In the genomic region with DNA sequence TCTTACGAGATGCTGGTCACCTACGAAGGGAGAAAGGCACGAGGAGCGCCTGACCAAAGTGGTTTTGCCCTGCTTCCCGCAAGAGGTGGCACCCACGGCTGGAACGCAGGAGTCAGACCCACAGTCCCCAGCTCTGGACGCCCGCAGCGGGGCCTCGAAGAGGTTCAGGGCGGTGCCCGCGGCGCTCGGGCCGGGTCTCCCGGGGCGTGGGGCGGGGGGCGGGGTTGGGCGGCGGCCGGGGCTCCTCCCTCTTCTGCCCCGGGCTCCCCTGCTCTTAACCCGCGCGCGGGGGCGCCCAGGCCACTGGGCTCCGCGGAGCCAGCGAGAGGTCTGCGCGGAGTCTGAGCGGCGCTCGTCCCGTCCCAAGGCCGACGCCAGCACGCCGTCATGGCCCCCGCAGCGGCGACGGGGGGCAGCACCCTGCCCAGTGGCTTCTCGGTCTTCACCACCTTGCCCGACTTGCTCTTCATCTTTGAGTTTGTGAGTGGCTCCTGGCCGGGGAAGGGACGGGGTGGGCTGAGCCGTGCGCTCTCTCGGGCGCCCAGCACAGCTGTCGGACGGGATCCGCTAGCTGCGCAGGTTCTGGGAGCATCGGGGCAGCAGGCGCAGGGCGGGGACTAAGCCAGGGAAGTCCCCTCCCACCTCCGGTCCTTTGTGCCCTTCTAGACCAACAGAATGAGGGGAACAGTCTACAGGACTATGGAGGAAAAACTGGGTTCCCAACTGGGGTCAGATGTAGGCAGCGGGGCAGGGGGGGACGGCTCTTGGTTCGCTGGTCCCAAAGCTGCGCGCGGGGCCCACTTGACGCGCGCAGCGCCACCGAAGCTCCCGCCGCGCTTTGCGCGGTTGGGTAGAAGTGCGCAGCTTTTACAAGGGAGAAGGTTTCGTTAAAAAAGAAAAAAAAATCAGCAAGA, we compare ENCODE assay signal across 9 cellular contexts. TPM values are rescaled to one million over a fixed set of nuclear protein-coding genes. Genes with fewer than 3 reads are reported as not detected.
DNase-seq lines count a peak whose midpoint lies in the region; ATAC-seq, FAIRE-seq and TF ChIP-seq lines count a peak whose summit lies in the region.
"Had no signal": no experiment of that assay in that cellular context is flagged by ENCODE, and none has a peak within 500 bp of the region (broad histone marks: within the 10 kb centered on the region; RNA-seq: fewer than 3 reads in every experiment).

MAL (plus strand) TSS at position 303 of the 914 bp plus-strand sequence; CDS start at position 388, 85 bp downstream.

- H3K9ac ChIP-seq in H1 (replicated peaks in 1 of 4; ENCODE audit: extremely low read depth in 1 of 4, low read depth in 3 of 4, low read length in 3 of 4), result no peak within 1 kb of the TSS

- no peak for TF ChIP-seq EP300 in H1 (IDR thresholded peaks at IDR 0.05; ENCODE audit: borderline replicate concordance in 1 of 2, low read depth in 2 of 2, low read length in 2 of 2)

- H2BK120ac ChIP-seq in H1 (replicated peaks; ENCODE audit: low read depth, low read length), result no peak within 1 kb of the TSS

- H3K27me3 ChIP-seq in A673 (replicated peaks; ENCODE audit: insufficient read depth, low read depth, low read length, poor library complexity), result peaks cover 81% of the 10 kb centered on the region
- H3K27me3 ChIP-seq in GM23338 (ENCODE audit: insufficient read depth), result peaks cover 86% of the 10 kb centered on the region
- peaks cover 5 to 42% (median 33%) of the 10 kb centered on the region in 4 experiments for H3K27me3 ChIP-seq in H1 (replicated peaks in 1 of 4; ENCODE audit: control insufficient read depth in 3 of 4, extremely low read depth in 1 of 4, insufficient read depth in 3 of 4, low read length in 3 of 4)
- no peaks in the 10 kb centered on the region for H3K27me3 ChIP-seq in testis

- POLR2A ChIA-PET in A673 (lab: Charles Lee; ENCODE audit: low non-redundant PET) (no interaction called here), H1 (lab: Charles Lee; ENCODE audit: partially characterized antibody) (no interaction called here)

- H3K4me2 ChIP-seq in GM23338, result peak within 1 kb of the TSS; percentile 89
- H3K4me2 ChIP-seq in H1 (ENCODE audit: insufficient read depth in 1 of 2, low read depth in 2 of 2, low read length in 2 of 2), result peak within 1 kb of the TSS; percentile 46 to 70

- CTCF ChIA-PET in A673 (lab: Charles Lee) (interaction anchor here (1.4 kb wide), 1 partner anchor 54 kb away, joined by 4 read pairs; no protein-coding TSS in a partner anchor), H1 (lab: Charles Lee; ENCODE audit: partially characterized antibody) (no interaction called here)

- H2BK15ac ChIP-seq in H1 (ENCODE audit: low read length), result no peak within 1 kb of the TSS

- H3K23ac ChIP-seq in H1 (ENCODE audit: insufficient read length), result no peak within 1 kb of the TSS

- H3K36me3 ChIP-seq in A673 (ENCODE audit: insufficient read depth, low read length, poor library complexity, severe bottlenecking) (no peaks in the 10 kb centered on the region), GM23338 (ENCODE audit: insufficient read depth) (no peaks in the 10 kb centered on the region), H1 (ENCODE audit: control insufficient read depth in 2 of 4, insufficient read depth in 4 of 4, low read length in 3 of 4) (no peaks in the 10 kb centered on the region), testis (ENCODE audit: low read depth, missing control alignments) (no peaks in the 10 kb centered on the region)

- H3K4me1 ChIP-seq in A673 (ENCODE audit: insufficient read depth, low read length, poor library complexity, severe bottlenecking), result peaks cover 6% of the 10 kb centered on the region
- H3K4me1 ChIP-seq in GM23338 (ENCODE audit: insufficient read depth), result peaks cover 17% of the 10 kb centered on the region
- H3K4me1 ChIP-seq in H1 (replicated peaks in 1 of 4; ENCODE audit: control insufficient read depth in 3 of 4, insufficient read depth in 4 of 4, low read length in 3 of 4), result peaks cover 0 to 7% (median 0%) of the 10 kb centered on the region in 4 experiments; a peak in 1 of 7 replicates
- peaks cover 3% of the 10 kb centered on the region for H3K4me1 ChIP-seq in testis

- DNase-seq in A673 (ENCODE audit: low spot score), result peak; percentile 40
- DNase-seq in GM23338 (ENCODE audit: low spot score), result peak; percentile 84
- DNase-seq in activated CD4-positive, alpha-beta T cell treated with anti-CD3 and anti-CD28 coated beads, Interleukin-2, amount 10 ng/mL, durations not matched to agents 24 days and 14 days, result peak; percentile 91
- peak in 1 of 2 experiments; percentile 75 for DNase-seq in H1 (ENCODE audit: low read depth in 1 of 2, low spot score in 2 of 2)
- DNase-seq in natural killer cell, result no peak
- DNase-seq in testis, result no peak

- no peaks in the 10 kb centered on the region for H4K20me1 ChIP-seq in GM23338 (replicated peaks; ENCODE audit: insufficient read depth)
- no peaks in the 10 kb centered on the region for H4K20me1 ChIP-seq in H1 (replicated peaks in 1 of 2; ENCODE audit: control insufficient read depth in 1 of 2, insufficient read depth in 2 of 2, low read length in 2 of 2)

- no peak within 1 kb of the TSS for H3K4ac ChIP-seq in H1 (replicated peaks; ENCODE audit: insufficient read length, low read depth, low read length)

- no peak within 1 kb of the TSS for H2BK5ac ChIP-seq in H1 (ENCODE audit: low read depth, low read length)

- H3K27ac ChIP-seq in A673 (ENCODE audit: low read depth, low read length, poor library complexity, severe bottlenecking) (no peak within 1 kb of the TSS), GM23338 (ENCODE audit: low read depth) (no peak within 1 kb of the TSS), H1 (ENCODE audit: low read depth, low read length) (no peak within 1 kb of the TSS), testis (no peak within 1 kb of the TSS)

- H3K56ac ChIP-seq in H1 (replicated peaks; ENCODE audit: insufficient read length, low read depth, low read length), result no peak within 1 kb of the TSS

- H3K27ac Mint-ChIP-seq in GM23338 (no peak within 1 kb of the TSS), natural killer cell (no peak within 1 kb of the TSS)
- H3K27ac Mint-ChIP-seq in activated CD4-positive, alpha-beta T cell treated with anti-CD3 and anti-CD28 coated beads, Interleukin-2, amount 10 ng/mL, durations not matched to agents 24 days and 14 days, result peak within 1 kb of the TSS; percentile 99

- H3K23me2 ChIP-seq in H1 (ENCODE audit: low read depth, low read length), result no peaks in the 10 kb centered on the region

- no peaks in the 10 kb centered on the region for H3K36me3 Mint-ChIP-seq in GM23338 (ENCODE audit: low read depth)
- peaks cover 37% of the 10 kb centered on the region for H3K36me3 Mint-ChIP-seq in activated CD4-positive, alpha-beta T cell treated with anti-CD3 and anti-CD28 coated beads, Interleukin-2, amount 10 ng/mL, durations not matched to agents 24 days and 14 days (ENCODE audit: low read depth)
- H3K36me3 Mint-ChIP-seq in natural killer cell, result no peaks in the 10 kb centered on the region

- H3K9me3 Mint-ChIP-seq in GM23338 (no peaks in the 10 kb centered on the region), natural killer cell (no peaks in the 10 kb centered on the region)
- no peaks in the 10 kb centered on the region for H3K9me3 Mint-ChIP-seq in activated CD4-positive, alpha-beta T cell treated with anti-CD3 and anti-CD28 coated beads, Interleukin-2, amount 10 ng/mL, durations not matched to agents 24 days and 14 days

- BruUV-seq in A673 (replicated peaks; lab: Mats Ljungman, UMichigan), result no TSS peak

- H3K4me3 ChIP-seq in A673 (ENCODE audit: low read depth, low read length, poor library complexity, severe bottlenecking) (peak within 1 kb of the TSS; percentile 32), GM23338 (peak within 1 kb of the TSS; percentile 71), H1 (ENCODE audit: extremely low read depth in 1 of 4, insufficient read depth in 2 of 4, low read depth in 3 of 4, low read length in 4 of 4) (peak within 1 kb of the TSS in 2 of 4 experiments; percentile 36 to 49; a peak in 6 of 8 replicates), testis (peak within 1 kb of the TSS; percentile 24 to 38)

- WGBS in H1 (ENCODE audit: extremely low coverage in 1 of 2, insufficient coverage in 1 of 2, insufficient read length in 1 of 2, insufficient replicate concordance in 2 of 2, low coverage in 1 of 2, low lambda C conversion rate in 2 of 2, missing lambda C conversion rate in 1 of 2), 2 experiments, result 64% methylated on average over 42 of the region's 81 CpGs; no CpG with 5 or more reads in 1 of the 2 experiments
- WGBS in testis, 2 donors, result 1 to 2% methylated on average over 36 to 63 of the region's 81 CpGs

- TF ChIP-seq CTCF in A673 (conservative IDR thresholded peaks at IDR 0.05; ENCODE audit: low read depth, low read length) (no peak), GM23338 (conservative IDR thresholded peaks at IDR 0.05; ENCODE audit: low read depth in 2 of 2) (no peak), H1 (IDR thresholded peaks at IDR 0.05; ENCODE audit: control extremely low read depth in 1 of 3, insufficient read depth in 1 of 3, low read depth in 1 of 3, low read length in 3 of 3) (no peak), natural killer cell (IDR thresholded peaks at IDR 0.05) (no peak), testis (IDR thresholded peaks at IDR 0.05) (no peak)

- peak within 1 kb of the TSS; percentile 76; the same call in 1 of the 2 replicates for H4K8ac ChIP-seq in H1 (ENCODE audit: extremely low read depth, insufficient read depth, low read length)

- H3K9me3 ChIP-seq in A673 (ENCODE audit: low read depth, low read length, poor library complexity, severe bottlenecking) (no peaks in the 10 kb centered on the region), H1 (ENCODE audit: insufficient read depth in 2 of 2, low read depth in 1 of 2, low read length in 1 of 2) (peaks cover 34 to 91% of the 10 kb centered on the region in 2 experiments), testis (no peaks in the 10 kb centered on the region)

- H3K18ac ChIP-seq in H1 (ENCODE audit: extremely low read depth, low read length), result no peak within 1 kb of the TSS

- H2AK5ac ChIP-seq in H1 (ENCODE audit: low read depth, low read length), result no peak within 1 kb of the TSS

- H3K4me1 Mint-ChIP-seq in GM23338 (peaks cover 26% of the 10 kb centered on the region), natural killer cell (peaks cover 0 to 6% of the 10 kb centered on the region in 2 donors)
- H3K4me1 Mint-ChIP-seq in activated CD4-positive, alpha-beta T cell treated with anti-CD3 and anti-CD28 coated beads, Interleukin-2, amount 10 ng/mL, durations not matched to agents 24 days and 14 days, result peaks cover 67% of the 10 kb centered on the region

- no peaks in the 10 kb centered on the region for H3K79me1 ChIP-seq in H1 (ENCODE audit: low read depth, low read length)

- ATAC-seq in GM23338 (peak; percentile 61), natural killer cell (peak in 1 of 3 donors; percentile 30), HG03280 (IDR thresholded peaks at IDR 0.05; ENCODE audit: unreplicated experiment) (no peak), GM21381 (IDR thresholded peaks at IDR 0.05; ENCODE audit: unreplicated experiment) (no peak)

- H3K9me2 ChIP-seq in GM23338 (ENCODE audit: insufficient read depth), result no peaks in the 10 kb centered on the region

- H4K5ac ChIP-seq in H1 (ENCODE audit: insufficient read length, low read depth, low read length), result no peak within 1 kb of the TSS

- no peak for TF ChIP-seq POLR2A in H1 (IDR thresholded peaks at IDR 0.05; ENCODE audit: control extremely low read depth in 1 of 2, low read depth in 2 of 2, low read length in 2 of 2)
- TF ChIP-seq POLR2A in testis (IDR thresholded peaks at IDR 0.05), result no peak

- no peak within 1 kb of the TSS for H4K91ac ChIP-seq in H1 (replicated peaks; ENCODE audit: insufficient read length, low read length)

- FAIRE-seq in H1 (lab: Jason Lieb, UNC), result no peak

- no peak for TF ChIP-seq RAD21 in H1 (IDR thresholded peaks at IDR 0.05 in 1 of 2, conservative IDR thresholded peaks at IDR 0.05 in 1 of 2; ENCODE audit: low read depth in 2 of 2, low read length in 2 of 2)

- H3K27me3 Mint-ChIP-seq in GM23338 (ENCODE audit: insufficient read depth, low read depth, poor library complexity), result peaks cover 62% of the 10 kb centered on the region
- H3K27me3 Mint-ChIP-seq in activated CD4-positive, alpha-beta T cell treated with anti-CD3 and anti-CD28 coated beads, Interleukin-2, amount 10 ng/mL, durations not matched to agents 24 days and 14 days, result no peaks in the 10 kb centered on the region
- H3K27me3 Mint-ChIP-seq in natural killer cell (ENCODE audit: low read depth in 2 of 2), result peaks cover 29 to 40% of the 10 kb centered on the region in 2 donors

- no peak within 1 kb of the TSS for H3K14ac ChIP-seq in H1 (ENCODE audit: insufficient read length)

- H3K79me2 ChIP-seq in GM23338 (replicated peaks; ENCODE audit: insufficient read depth), result no peaks in the 10 kb centered on the region
- H3K79me2 ChIP-seq in H1 (ENCODE audit: control insufficient read depth in 1 of 2, insufficient read depth in 2 of 2, low read length in 2 of 2), result no peaks in the 10 kb centered on the region

- H2AFZ ChIP-seq in GM23338, result peak within 1 kb of the TSS; percentile 96
- no peak within 1 kb of the TSS for H2AFZ ChIP-seq in H1 (ENCODE audit: low read length)

- no peak within 1 kb of the TSS for H2BK12ac ChIP-seq in H1 (ENCODE audit: low read depth, low read length)

- H3F3A ChIP-seq in GM23338 (replicated peaks; ENCODE audit: low read depth), result 0 out of 2 replicates have a peak, but pooled peaks cover 8% of the 10 kb centered on the region

- H2BK20ac ChIP-seq in H1 (ENCODE audit: low read length), result no peak within 1 kb of the TSS

- intact Hi-C loops in A673 (cut with micrococcal nuclease; ENCODE audit: unreplicated experiment), result loop anchor here (10.0 kb wide), 1 partner anchor 89 kb away; no protein-coding TSS in a partner anchor
- intact Hi-C loops in activated CD4-positive, alpha-beta T cell treated with anti-CD3 and anti-CD28 coated beads, Interleukin-2, amount 10 ng/mL, durations not matched to agents 24 days and 14 days (cut with micrococcal nuclease), result loop anchor here (1.0 kb wide), 2 partner anchors 14 to 49 kb away; no protein-coding TSS in a partner anchor
- intact Hi-C loops in natural killer cell (cut with micrococcal nuclease), result no loop called here
- intact Hi-C loops in testis (cut with DNase I; ENCODE audit: low total_unique reads), result no loop called here

- peak within 1 kb of the TSS; percentile 85 for H3K4me3 Mint-ChIP-seq in GM23338
- peak within 1 kb of the TSS; percentile 98 for H3K4me3 Mint-ChIP-seq in activated CD4-positive, alpha-beta T cell treated with anti-CD3 and anti-CD28 coated beads, Interleukin-2, amount 10 ng/mL, durations not matched to agents 24 days and 14 days
- peak within 1 kb of the TSS; percentile 73 for H3K4me3 Mint-ChIP-seq in natural killer cell

RNA-seq across cellular contexts. Expression of gene MAL, which starts in this region (rescaled TPM):
- total RNA-seq in A673 (2021) (not detected in 2 replicates), natural killer cell (1 to 10 TPM in 2 of 3 donors, under 1 TPM in 1; 0.54 to 3.3 (median 1.8) TPM), testis (under 1 TPM; 0.62 to 0.79 TPM)
- 0.24 and 2.6 TPM in 2 replicates for total RNA-seq in GM23338 (2014; rRNA removed; shearing (Covaris generic))
- polyA plus RNA-seq in GM23338 (2016; fragmentation: Nextera tagmentation; extraction: Ambion mirVana) (0.31 TPM in 1 of 2 replicates, not detected in the other), H1 (2011; rRNA removed) (not detected in 2 replicates), testis (ENCODE audit: insufficient read depth, low read depth, low replicate concordance) (1.3 TPM)
- total RNA-seq in activated CD4-positive, alpha-beta T cell treated with anti-CD3 and anti-CD28 coated beads, Interleukin-2, amount 10 ng/mL, durations not matched to agents 24 days and 14 days, result 166 and 167 TPM in 2 replicates
- not detected in 2 replicates for total RNA-seq in H1 (2021; fragmentation: NEBNext Ultra II Directional; extraction: Animal tissue kit (Norgen Biotek cat#: 25700))
- polyA plus RNA-seq in H1 (2011; cell fraction: cytosol; rRNA removed), result not detected
- polyA plus RNA-seq in H1 (2011; cell fraction: nucleus; rRNA removed), result not detected
- polyA plus RNA-seq in H1 (2012, experiment 1 of 2), result not detected in 4 replicates
- polyA plus RNA-seq in H1 (2012, experiment 2 of 2), result not detected
- polyA plus RNA-seq in H1 (2013, experiment 1 of 2), result 0.22 TPM
- polyA plus RNA-seq in H1 (2013, experiment 2 of 2), result 0.33 TPM
- polyA minus RNA-seq in H1 (2011; rRNA and poly(A)+ RNA removed), result not detected in 2 replicates
- not detected for polyA minus RNA-seq in H1 (2011; cell fraction: cytosol; rRNA and poly(A)+ RNA removed)
- polyA minus RNA-seq in H1 (2011; cell fraction: nucleus; rRNA and poly(A)+ RNA removed), result not detected
- total RNA-seq: dermis microvascular lymphatic vessel endothelial cell had no signal

Comparison
In these comparisons a context has a peak if more than half of its experiments do, and no peak if none do; other contexts are left out.
1. RNA of gene MAL (total RNA-seq): 166 to 167 TPM in activated CD4-positive, alpha-beta T cell treated with anti-CD3 and anti-CD28 coated beads, Interleukin-2, amount 10 ng/mL, durations not matched to agents 24 days and 14 days; 0.54 to 3.3 TPM in natural killer cell, 0.62 to 0.79 TPM in testis, 0.24 to 2.6 TPM in GM23338, not detected in A673 and not detected in H1; every median in the first group is over 10 times any median in the second.
2. Peak in DNase-seq and H3K4me3 ChIP-seq in A673; RNA of the gene not detected or under 1 TPM.
3. DNase-seq: peak in GM23338 (single experiment) and activated CD4-positive, alpha-beta T cell treated with anti-CD3 and anti-CD28 coated beads, Interleukin-2, amount 10 ng/mL, durations not matched to agents 24 days and 14 days (single experiment); none in natural killer cell (single experiment) and testis (single experiment).
4. intact Hi-C loops: an anchor here in A673 (10.0 kb wide) and activated CD4-positive, alpha-beta T cell treated with anti-CD3 and anti-CD28 coated beads, Interleukin-2, amount 10 ng/mL, durations not matched to agents 24 days and 14 days (1.0 kb wide); none called in natural killer cell and testis.
5. Peak in every context shown above with its lines, with median percentiles within 50 percentile points of each other: H3K4me3 Mint-ChIP-seq.